ENCODE assay signal across 1 cellular context in the genomic region with DNA sequence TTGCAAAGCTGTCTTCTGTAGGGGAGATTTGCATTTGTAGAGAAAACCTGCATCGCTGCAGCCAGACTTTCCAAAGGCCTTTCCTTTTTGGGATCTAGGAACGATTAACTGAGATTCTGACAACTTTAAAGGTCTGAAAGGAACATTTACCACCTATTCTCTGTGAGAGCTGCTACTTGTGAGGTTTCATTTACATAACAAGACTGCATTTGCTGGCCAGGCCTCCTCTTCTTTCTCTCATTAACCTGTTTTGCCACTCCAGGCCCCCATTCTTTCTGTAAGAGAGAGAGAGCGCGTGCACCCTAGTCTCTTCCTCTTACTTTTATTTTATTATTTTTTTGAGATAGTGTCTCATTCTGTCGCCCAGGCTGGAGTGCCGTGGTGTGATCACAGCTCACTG.
A peak's percentile ranks its signal among the peaks of the same experiment; 100 is the strongest.
TF ChIP-seq lines count a peak whose summit lies in the region.

No MANE protein-coding gene starts in this region.

TF ChIP-seq in H1, 55 proteins besides CTCF, POLR2A, EP300 and RAD21:
- TF ChIP-seq EZH2 (IDR thresholded peaks at IDR 0.05; ENCODE audit: low read depth, low read length, severe bottlenecking) (no peak), TAF7 (optimal IDR thresholded peaks at IDR 0.05; ENCODE audit: borderline replicate concordance, low read depth, low read length) (peak; percentile 35), CEBPB (IDR thresholded peaks at IDR 0.05; ENCODE audit: low read depth, low read length) (no peak), SIN3A (conservative IDR thresholded peaks at IDR 0.05 in 1 of 2, IDR thresholded peaks at IDR 0.05 in 1 of 2; ENCODE audit: low read depth in 1 of 2, low read length in 2 of 2) (0 out of 4 replicates have a peak, but pooled peaks of 1 of the 2 experiments have one; percentile 36), SIX5 (IDR thresholded peaks at IDR 0.05; ENCODE audit: low read depth, low read length) (no peak), RFX5 (IDR thresholded peaks at IDR 0.05; ENCODE audit: borderline replicate concordance, low read depth, low read length) (no peak), NANOG (IDR thresholded peaks at IDR 0.05; ENCODE audit: insufficient read depth, low read depth, low read length, poor library complexity, severe bottlenecking) (peak; percentile 83), TBP (IDR thresholded peaks at IDR 0.05; ENCODE audit: low read depth, low read length) (peak; percentile 64), CBX5 (IDR thresholded peaks at IDR 0.05; ENCODE audit: low read depth, low read length) (no peak), SP1 (IDR thresholded peaks at IDR 0.05; ENCODE audit: low read depth, low read length) (peak; percentile 56; the same call in 1 of the 2 replicates), KDM1A (IDR thresholded peaks at IDR 0.05; ENCODE audit: borderline replicate concordance, low read length) (no peak), POLR2AphosphoS5 (IDR thresholded peaks at IDR 0.05; ENCODE audit: low read depth, low read length) (0 out of 2 replicates have a peak, but pooled peaks have one; percentile 19), GABPA (IDR thresholded peaks at IDR 0.05; ENCODE audit: borderline replicate concordance, insufficient read depth, low read length) (no peak), HDAC2 (IDR thresholded peaks at IDR 0.05; ENCODE audit: borderline replicate concordance in 1 of 2, low read depth in 2 of 2, low read length in 2 of 2) (no peak), TEAD4 (IDR thresholded peaks at IDR 0.05; ENCODE audit: low read depth, low read length) (no peak), BACH1 (IDR thresholded peaks at IDR 0.05; ENCODE audit: low read length) (no peak), KDM4A (IDR thresholded peaks at IDR 0.05; ENCODE audit: low read depth, low read length, severe bottlenecking) (no peak), KDM5A (IDR thresholded peaks at IDR 0.05; ENCODE audit: low read length) (no peak), TAF1 (IDR thresholded peaks at IDR 0.05; ENCODE audit: low read depth, low read length) (peak; percentile 64), ZNF274 (IDR thresholded peaks at IDR 0.05; ENCODE audit: borderline replicate concordance, extremely low read depth, low read length) (no peak), POU5F1 (IDR thresholded peaks at IDR 0.05; ENCODE audit: low read depth, low read length) (peak; percentile 40; the same call in 1 of the 2 replicates)
- TF ChIP-seq, protein P1, sequence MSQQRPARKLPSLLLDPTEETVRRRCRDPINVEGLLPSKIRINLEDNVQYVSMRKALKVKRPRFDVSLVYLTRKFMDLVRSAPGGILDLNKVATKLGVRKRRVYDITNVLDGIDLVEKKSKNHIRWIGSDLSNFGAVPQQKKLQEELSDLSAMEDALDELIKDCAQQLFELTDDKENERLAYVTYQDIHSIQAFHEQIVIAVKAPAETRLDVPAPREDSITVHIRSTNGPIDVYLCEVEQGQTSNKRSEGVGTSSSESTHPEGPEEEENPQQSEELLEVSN (IDR thresholded peaks at IDR 0.05), result no peak
- TF ChIP-seq, protein P2, sequence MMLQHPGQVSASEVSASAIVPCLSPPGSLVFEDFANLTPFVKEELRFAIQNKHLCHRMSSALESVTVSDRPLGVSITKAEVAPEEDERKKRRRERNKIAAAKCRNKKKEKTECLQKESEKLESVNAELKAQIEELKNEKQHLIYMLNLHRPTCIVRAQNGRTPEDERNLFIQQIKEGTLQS (IDR thresholded peaks at IDR 0.05; ENCODE audit: insufficient read depth, low read depth, low read length), result no peak
